ENCODE assay signal across 1 cellular context in genomic region chr20:49172413-49172812, GRCh38.
A peak's percentile ranks its signal among the peaks of the same experiment; 100 is the strongest.
TF ChIP-seq lines count a peak whose summit lies in the region.

No MANE protein-coding gene starts in this region.

TF ChIP-seq in GM12878, 131 proteins besides CTCF, POLR2A, EP300 and RAD21:
- TF ChIP-seq RFX5 (IDR thresholded peaks at IDR 0.05; ENCODE audit: low read depth, low read length) (peak; percentile 74; the same call in 1 of the 2 replicates), ZNF622 (IDR thresholded peaks at IDR 0.05) (no peak), PBX3 (IDR thresholded peaks at IDR 0.05; ENCODE audit: insufficient replicate concordance, low read depth, low read length) (no peak)
TF ChIP-seq in GM12878: peak in this region for 1.
